In genomic region chr2:155026646-155027045, GRCh38 we compare ENCODE assay signal across 14 cellular contexts.
"Had no signal": no experiment of that assay in that cellular context is flagged by ENCODE, and none has a peak within 500 bp of the region (broad histone marks: within the 10 kb centered on the region; RNA-seq: fewer than 3 reads in every experiment).

No MANE protein-coding gene starts in this region.

- ATAC-seq: activated CD4-positive, CD25-positive, alpha-beta regulatory T cell treated with anti-CD3 and anti-CD28 coated beads, Interleukin-2, amount 50 U/mL, for 24 hours; activated CD8-positive, alpha-beta T cell treated with anti-CD3 and anti-CD28 coated beads for 36 hours; PC-3 had no signal

- DNase-seq: activated CD4-positive, alpha-beta T cell treated with anti-CD3 and anti-CD28 coated beads for 4 hours; activated CD8-positive, alpha-beta memory T cell treated with anti-CD3 and anti-CD28 coated beads, Interleukin-2, amount 50 U/mL, for 48 hours; activated CD8-positive, alpha-beta T cell treated with anti-CD3 and anti-CD28 coated beads for 36 hours; activated naive CD4-positive, alpha-beta T cell treated with anti-CD3 and anti-CD28 coated beads, Interleukin-2, amount 50 U/mL, for 16 hours; activated naive CD8-positive, alpha-beta T cell treated with anti-CD3 and anti-CD28 coated beads, Interleukin-2, amount 10 ng/mL, durations not matched to agents 7 days and 5 days; activated T-cell treated with anti-CD3 and anti-CD28 coated beads, Interleukin-2, amount 50 U/mL, for 1 hour; adrenal gland; anterior cingulate cortex; cortex of kidney; NCI-H2029 treated with DMSO at 0.1 percent for 48 hours; NCI-H524; PC-3; SHP77 treated with DMSO at 0.1 percent for 48 hours had no signal
